ENCODE assay signal across 8 cellular contexts in genomic region chr13:113816925-113817859, GRCh38. TPM values are rescaled to one million over a fixed set of nuclear protein-coding genes. Genes with fewer than 3 reads are reported as not detected.
A peak's percentile ranks its signal among the peaks of the same experiment; 100 is the strongest.
DNase-seq lines count a peak whose midpoint lies in the region; ATAC-seq, FAIRE-seq and TF ChIP-seq lines count a peak whose summit lies in the region.

No MANE protein-coding gene starts in this region.

- no peaks in the 10 kb centered on the region for H3K27me3 ChIP-seq in CD4-positive, alpha-beta T cell (ENCODE audit: control insufficient read depth, insufficient read depth, low read length)
- H3K27me3 ChIP-seq in GM23338 (ENCODE audit: insufficient read depth): no peaks in the 10 kb centered on the region
- no peaks in the 10 kb centered on the region for H3K27me3 ChIP-seq in bronchial epithelial cell (ENCODE audit: control insufficient read depth, insufficient read depth, low read length)
- no peaks in the 10 kb centered on the region for H3K27me3 ChIP-seq in keratinocyte (ENCODE audit: control insufficient read depth, extremely low read depth, insufficient read depth, low read length)

- no peak overlapping the region for H3K9ac ChIP-seq in keratinocyte (ENCODE audit: control insufficient read depth, extremely low read depth, insufficient read depth, low read length)

- H3K9me3 Mint-ChIP-seq in CD4-positive, alpha-beta T cell: no peaks in the 10 kb centered on the region
- peaks cover 7% of the 10 kb centered on the region; the same call in 2 of the 3 replicates for H3K9me3 Mint-ChIP-seq in GM23338
- no peaks in the 10 kb centered on the region for H3K9me3 Mint-ChIP-seq in WTC11

- no peaks in the 10 kb centered on the region for H3K27me3 Mint-ChIP-seq in CD4-positive, alpha-beta T cell
- H3K27me3 Mint-ChIP-seq in GM23338 (ENCODE audit: insufficient read depth, low read depth, poor library complexity) (peaks cover 15% of the 10 kb centered on the region), WTC11 (ENCODE audit: low read depth) (no peaks in the 10 kb centered on the region; the same call in 1 of the 2 replicates)

- peak; percentile 94 for ATAC-seq in CD4-positive, alpha-beta T cell (ENCODE audit: poor library complexity)
- ATAC-seq in GM23338 (peak; percentile 47), WTC11 (peak; percentile 74)

- H3K27ac ChIP-seq in CD4-positive, alpha-beta T cell (ENCODE audit: low read depth, low read length): no peak overlapping the region
- H3K27ac ChIP-seq in GM23338 (ENCODE audit: low read depth): no peak overlapping the region
- no peak overlapping the region for H3K27ac ChIP-seq in keratinocyte (ENCODE audit: control insufficient read depth, insufficient read depth, low read length)

- H4K20me1 ChIP-seq in GM23338 (replicated peaks; ENCODE audit: insufficient read depth) (no peaks in the 10 kb centered on the region), keratinocyte (ENCODE audit: control insufficient read depth, extremely low read depth, insufficient read depth, low read length) (peaks cover 15% of the 10 kb centered on the region)

- H3K9me2 ChIP-seq in GM23338 (ENCODE audit: insufficient read depth): no peaks in the 10 kb centered on the region

- no peaks in the 10 kb centered on the region for H3K9me1 ChIP-seq in keratinocyte (ENCODE audit: control insufficient read depth, extremely low read depth, insufficient read depth, low read length)

- H2AFZ ChIP-seq in GM23338 (no peak overlapping the region), keratinocyte (ENCODE audit: control insufficient read depth, low read length) (no peak overlapping the region)

- FAIRE-seq in bronchial epithelial cell (lab: Jason Lieb, UNC) (no peak), keratinocyte (lab: Jason Lieb, UNC) (peak; percentile 88)

- peaks cover 23% of the 10 kb centered on the region for H3K4me1 Mint-ChIP-seq in CD4-positive, alpha-beta T cell (ENCODE audit: low read depth)
- no peaks in the 10 kb centered on the region; the same call in 2 of the 3 replicates for H3K4me1 Mint-ChIP-seq in GM23338
- H3K4me1 Mint-ChIP-seq in WTC11: peaks cover 6% of the 10 kb centered on the region

- intact Hi-C loops in CD4-positive, alpha-beta T cell (cut with DNase I, micrococcal nuclease): loop anchor here (1.0 to 5.0 kb wide), 4 partner anchors 85 to 410 kb away; no protein-coding TSS in a partner anchor

- no peak overlapping the region for H3K4me3 ChIP-seq in GM23338
- H3K4me3 ChIP-seq in bronchial epithelial cell (ENCODE audit: low read depth, low read length): no peak overlapping the region
- no peak overlapping the region for H3K4me3 ChIP-seq in keratinocyte (ENCODE audit: control insufficient read depth in 2 of 3, extremely low read depth in 1 of 3, insufficient read depth in 2 of 3, low read depth in 1 of 3, low read length in 3 of 3)

- H3K4me3 Mint-ChIP-seq in CD4-positive, alpha-beta T cell: peak overlapping the region; percentile 87
- no peak overlapping the region for H3K4me3 Mint-ChIP-seq in GM23338
- H3K4me3 Mint-ChIP-seq in WTC11: no peak overlapping the region

- H3K36me3 ChIP-seq in GM23338 (ENCODE audit: insufficient read depth) (no peaks in the 10 kb centered on the region), bronchial epithelial cell (ENCODE audit: control insufficient read depth, insufficient read depth, low read length) (no peaks in the 10 kb centered on the region), keratinocyte (ENCODE audit: control insufficient read depth in 2 of 2, extremely low read depth in 1 of 2, insufficient read depth in 2 of 2, low read length in 2 of 2) (peaks cover 6 to 19% of the 10 kb centered on the region in 2 experiments)

- H3K4me1 ChIP-seq in GM23338 (ENCODE audit: insufficient read depth): no peaks in the 10 kb centered on the region
- peaks cover 18% of the 10 kb centered on the region for H3K4me1 ChIP-seq in keratinocyte (ENCODE audit: control insufficient read depth, extremely low read depth, insufficient read depth, low read length)

- H3F3A ChIP-seq in GM23338 (replicated peaks; ENCODE audit: low read depth): no peaks in the 10 kb centered on the region

- dilution Hi-C loops in keratinocyte (cut with MboI; ENCODE audit: extremely low pct_ligation_motif_present, low sequenced_read_pairs): no loop called here

- CTCF ChIA-PET in CD4-positive, alpha-beta T cell (lab: Charles Lee): interaction anchor here (1.0 kb wide), 1 partner anchor 294 kb away, joined by 6 read pairs; no protein-coding TSS in a partner anchor
- CTCF ChIA-PET in WTC11 (lab: Charles Lee): interaction anchor here (0.8 to 1.7 kb wide), 2 partner anchors 14 to 87 kb away, joined by 4 to 5 read pairs; no protein-coding TSS in a partner anchor

- POLR2A ChIA-PET in CD4-positive, alpha-beta T cell (lab: Charles Lee): interaction anchor here (0.6 kb wide), 1 partner anchor 250 kb away, joined by 3 read pairs; no protein-coding TSS in a partner anchor
- POLR2A ChIA-PET in WTC11 (lab: Charles Lee): no interaction called here

- peak; percentile 77 to 88 (median 85) for DNase-seq in CD4-positive, alpha-beta T cell
- DNase-seq in GM23338 (ENCODE audit: low spot score): peak; percentile 87
- peak; percentile 72 to 78 for DNase-seq in NCI-H2081 (lab: John Stamatoyannopoulos, UW)
- peak; percentile 93 for DNase-seq in WTC11 (ENCODE audit: low spot score)
- peak; percentile 66 for DNase-seq in bronchial epithelial cell (ENCODE audit: low read depth)
- DNase-seq in keratinocyte (ENCODE audit: low read depth, low spot score): peak; percentile 70
- DNase-seq in stimulated activated CD4-positive, alpha-beta T cell treated with anti-CD3 and anti-CD28 coated beads, Interleukin-1b, Interleukin-23, amount 100 ng/mL, for 4 hours (ENCODE audit: low read depth in 2 of 2): peak; percentile 74 to 79
- no peak for DNase-seq in middle frontal gyrus (ENCODE audit: extremely low spot score, low spot score)

- TF ChIP-seq CTCF in CD4-positive, alpha-beta T cell (IDR thresholded peaks at IDR 0.05): peak; percentile 77
- TF ChIP-seq CTCF in GM23338 (conservative IDR thresholded peaks at IDR 0.05; ENCODE audit: low read depth in 2 of 2): peak; percentile 63 to 94
- peak; percentile 87 for TF ChIP-seq CTCF in WTC11 (IDR thresholded peaks at IDR 0.05)
- TF ChIP-seq CTCF in bronchial epithelial cell (IDR thresholded peaks at IDR 0.05; ENCODE audit: insufficient read depth, low read length, severe bottlenecking): peak; percentile 91
- peak in 2 of 3 experiments; percentile 75 to 89 for TF ChIP-seq CTCF in keratinocyte (optimal IDR thresholded peaks at IDR 0.05 in 1 of 3, IDR thresholded peaks at IDR 0.05 in 1 of 3, conservative IDR thresholded peaks at IDR 0.05 in 1 of 3; ENCODE audit: extremely low read depth in 1 of 3, insufficient read depth in 2 of 3, low read length in 3 of 3)

- H3K4me2 ChIP-seq in GM23338 (no peak overlapping the region), keratinocyte (ENCODE audit: control insufficient read depth, extremely low read depth, insufficient read depth, low read depth, low read length) (no peak overlapping the region)

- H3K79me2 ChIP-seq in GM23338 (replicated peaks; ENCODE audit: insufficient read depth): no peaks in the 10 kb centered on the region
- no peaks in the 10 kb centered on the region for H3K79me2 ChIP-seq in keratinocyte (ENCODE audit: control insufficient read depth, insufficient read depth, low read length)

- H3K9me3 ChIP-seq in CD4-positive, alpha-beta T cell (ENCODE audit: control insufficient read depth, low read length): no peaks in the 10 kb centered on the region
- no peaks in the 10 kb centered on the region for H3K9me3 ChIP-seq in keratinocyte (ENCODE audit: control insufficient read depth, low read depth, low read length)

- peak overlapping the region; percentile 61 for H3K27ac Mint-ChIP-seq in CD4-positive, alpha-beta T cell
- peak overlapping the region; percentile 52 for H3K27ac Mint-ChIP-seq in GM23338
- peak overlapping the region; percentile 68; the same call in 1 of the 2 replicates for H3K27ac Mint-ChIP-seq in WTC11

- peaks cover 8% of the 10 kb centered on the region for H3K36me3 Mint-ChIP-seq in CD4-positive, alpha-beta T cell (ENCODE audit: low read depth)
- peaks cover 8% of the 10 kb centered on the region for H3K36me3 Mint-ChIP-seq in GM23338 (ENCODE audit: low read depth)
- H3K36me3 Mint-ChIP-seq in WTC11: no peaks in the 10 kb centered on the region

TF ChIP-seq in GM23338, 12 proteins besides CTCF, POLR2A, EP300 and RAD21 (continues in another document):
- TF ChIP-seq JUNB (IDR thresholded peaks at IDR 0.05; ENCODE audit: unreplicated experiment) (no peak), NANOG (IDR thresholded peaks at IDR 0.05; ENCODE audit: borderline replicate concordance) (no peak)

TF ChIP-seq in WTC11, 78 proteins besides CTCF, POLR2A, EP300 and RAD21 (continues in another document):
- TF ChIP-seq ELF4 (CRISPR knock-in tag; IDR thresholded peaks at IDR 0.05; ENCODE audit: low read depth): no peak

RNA-seq across cellular contexts. Expression of gene GAS6, which starts 46.7 kb away (rescaled TPM):
- 1 to 10 TPM in 1 of 2 experiments, under 1 TPM in 1; 0.52 to 1.0 TPM for total RNA-seq in CD4-positive, alpha-beta T cell
- total RNA-seq in GM23338 (2014; rRNA removed; shearing (Covaris generic)): 18.0 and 21.2 TPM in 2 replicates
- polyA plus RNA-seq in GM23338 (2016; fragmentation: Nextera tagmentation; extraction: Ambion mirVana) (7.9 and 8.8 TPM in 2 replicates), keratinocyte (163 to 267 TPM (median 166 TPM) in 3 replicates)
- total RNA-seq in WTC11 (2021) (29.4 to 33.7 TPM (median 33.7 TPM) in 3 replicates), bronchial epithelial cell (41.3 and 70.0 TPM in 2 replicates)
- 97.3 TPM for polyA plus RNA-seq in keratinocyte (2011; ENCODE audit: low read depth)
- polyA plus RNA-seq in keratinocyte (2011; cell fraction: cytosol; rRNA removed): 121 and 265 TPM in 2 replicates
- polyA plus RNA-seq in keratinocyte (2011; cell fraction: nucleus; rRNA removed): 353 and 513 TPM in 2 replicates
- 57.5 and 273 TPM in 2 replicates for polyA plus RNA-seq in keratinocyte (2012; ENCODE audit: low replicate concordance)
- 77.0 to 179 TPM (median 83.9 TPM) in 3 replicates for polyA minus RNA-seq in keratinocyte
- polyA minus RNA-seq in keratinocyte (2011; cell fraction: cytosol; rRNA and poly(A)+ RNA removed): 246 TPM
- 176 and 206 TPM in 2 replicates for polyA minus RNA-seq in keratinocyte (2011; cell fraction: nucleus; rRNA and poly(A)+ RNA removed)

RNA-seq across cellular contexts. Expression of gene TMEM255B, which starts 58.2 kb away (rescaled TPM):
- 1 to 10 TPM; 1.0 to 1.2 TPM for total RNA-seq in CD4-positive, alpha-beta T cell
- 0.69 and 0.82 TPM in 2 replicates for total RNA-seq in GM23338 (2014; rRNA removed; shearing (Covaris generic))
- 4.0 and 4.4 TPM in 2 replicates for polyA plus RNA-seq in GM23338 (2016; fragmentation: Nextera tagmentation; extraction: Ambion mirVana)
- 4.7 to 5.9 TPM (median 4.8 TPM) in 3 replicates for total RNA-seq in WTC11 (2021)
- total RNA-seq in bronchial epithelial cell: 1.0 and 5.3 TPM in 2 replicates
- polyA plus RNA-seq in keratinocyte: 5.3 to 9.4 TPM (median 7.6 TPM) in 3 replicates
- 1.6 TPM for polyA plus RNA-seq in keratinocyte (2011; ENCODE audit: low read depth)
- polyA plus RNA-seq in keratinocyte (2011; cell fraction: cytosol; rRNA removed): 6.0 and 10.5 TPM in 2 replicates
- 5.8 and 6.7 TPM in 2 replicates for polyA plus RNA-seq in keratinocyte (2011; cell fraction: nucleus; rRNA removed)
- polyA plus RNA-seq in keratinocyte (2012; ENCODE audit: low replicate concordance): 1.9 and 5.2 TPM in 2 replicates
- 2.8 to 4.3 TPM (median 4.0 TPM) in 3 replicates for polyA minus RNA-seq in keratinocyte
- 3.3 TPM for polyA minus RNA-seq in keratinocyte (2011; cell fraction: cytosol; rRNA and poly(A)+ RNA removed)
- polyA minus RNA-seq in keratinocyte (2011; cell fraction: nucleus; rRNA and poly(A)+ RNA removed): 2.8 and 4.2 TPM in 2 replicates
